Comparison of ENCODE assay signal across 1 cellular context in the genomic region with DNA sequence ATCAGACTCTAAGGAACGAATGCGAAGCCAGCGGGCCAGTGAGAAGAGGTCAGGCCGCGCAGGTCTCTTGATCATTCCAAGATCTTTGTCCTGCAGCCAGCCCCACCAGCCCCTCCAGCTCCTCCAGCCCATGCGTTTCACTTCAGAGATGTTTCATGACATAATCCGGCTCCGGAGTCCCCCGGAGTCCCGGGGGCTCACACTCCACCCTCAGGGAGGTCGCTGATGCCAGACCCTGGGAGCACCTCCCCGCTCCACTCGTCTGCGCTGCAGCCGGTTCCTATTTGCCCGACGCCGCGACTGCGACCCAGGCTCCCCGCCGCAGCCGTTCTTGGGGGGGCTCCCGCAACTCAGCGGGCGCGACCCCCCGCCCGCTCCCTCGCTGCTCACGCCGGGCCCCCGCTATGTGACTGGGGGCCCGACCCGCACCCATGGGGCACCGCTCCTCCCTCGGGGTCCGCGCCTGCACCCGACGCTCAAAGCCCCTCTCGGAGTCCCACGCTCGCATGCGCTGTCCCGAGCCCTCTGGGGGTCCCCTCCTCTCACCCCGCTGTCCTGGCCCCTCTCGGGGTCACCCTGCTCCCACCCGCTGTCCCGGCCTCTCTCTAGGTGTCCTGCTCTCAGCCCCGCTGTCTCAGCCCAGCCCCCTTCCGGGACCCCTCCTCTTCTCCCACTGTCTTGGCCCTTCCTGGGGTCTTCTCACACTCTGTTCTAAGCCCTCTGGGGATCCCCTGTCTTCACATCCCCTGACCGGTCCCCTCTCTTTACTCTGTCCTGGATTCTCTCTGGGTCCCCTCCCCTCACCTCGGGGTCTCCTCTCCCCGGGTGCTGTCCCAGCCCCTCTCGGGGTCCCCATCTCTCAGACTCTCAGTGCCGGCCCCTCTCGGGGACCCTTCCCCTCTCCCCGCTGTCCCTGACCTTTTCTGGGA.
TF ChIP-seq lines count a peak whose summit lies in the region.

No MANE protein-coding gene starts in this region.

TF ChIP-seq in HEK293, 187 proteins besides CTCF, POLR2A, EP300 and RAD21 (continued from another document):
- TF ChIP-seq ZNF514 (tag by site-specific recombination; IDR thresholded peaks at IDR 0.05) (no peak), ZNF621 (tag by site-specific recombination; IDR thresholded peaks at IDR 0.05) (no peak), ZNF394 (tag by site-specific recombination; IDR thresholded peaks at IDR 0.05; ENCODE audit: borderline replicate concordance) (no peak)
